1 cellular context compared by ENCODE assay signal in the genomic region with DNA sequence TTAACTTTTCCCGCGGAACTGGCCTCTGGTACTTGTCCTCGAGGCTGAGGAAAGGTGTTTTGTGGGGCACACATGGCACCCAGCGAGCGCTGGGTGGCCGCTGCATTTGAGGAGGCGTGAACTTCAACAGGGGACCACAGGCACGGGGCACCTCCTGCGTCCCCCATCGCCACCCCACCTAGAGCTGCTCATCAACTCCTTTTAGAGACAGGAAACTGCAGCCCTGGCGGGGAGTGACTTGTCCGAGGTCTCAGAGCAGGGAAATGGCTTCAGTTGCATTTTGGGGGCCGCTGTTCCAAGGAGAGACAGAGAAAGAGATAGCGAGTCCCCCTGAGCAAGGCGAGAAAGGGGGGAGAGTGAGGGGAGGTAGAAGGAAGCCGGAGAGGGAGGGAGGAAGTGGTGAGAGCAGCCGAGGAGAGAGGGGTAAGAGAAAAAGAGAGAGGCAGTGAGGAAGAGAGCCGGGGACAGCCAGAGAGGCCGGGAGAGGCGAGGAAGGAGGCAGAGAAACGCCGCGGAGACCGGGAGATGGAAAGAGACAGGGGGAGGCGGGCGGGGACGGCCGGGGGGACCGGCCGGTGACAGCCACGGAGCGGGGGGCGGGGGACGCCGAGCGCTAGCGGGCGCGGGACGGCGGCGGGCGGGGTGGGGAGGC.
TF ChIP-seq lines count a peak whose summit lies in the region.

No MANE protein-coding gene starts in this region.

TF ChIP-seq in H1, 55 proteins besides CTCF, POLR2A, EP300 and RAD21 (continued from another document):
- no peak for TF ChIP-seq SIX5 (IDR thresholded peaks at IDR 0.05; ENCODE audit: low read depth, low read length)
- 0 out of 2 replicates have a peak, but pooled peaks have one; percentile 7 for TF ChIP-seq YY1 (IDR thresholded peaks at IDR 0.05; ENCODE audit: low read depth, low read length)
- TF ChIP-seq, protein P1, sequence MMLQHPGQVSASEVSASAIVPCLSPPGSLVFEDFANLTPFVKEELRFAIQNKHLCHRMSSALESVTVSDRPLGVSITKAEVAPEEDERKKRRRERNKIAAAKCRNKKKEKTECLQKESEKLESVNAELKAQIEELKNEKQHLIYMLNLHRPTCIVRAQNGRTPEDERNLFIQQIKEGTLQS (IDR thresholded peaks at IDR 0.05; ENCODE audit: insufficient read depth, low read depth, low read length), result no peak
- peak; percentile 94 for TF ChIP-seq RNF2 (IDR thresholded peaks at IDR 0.05; ENCODE audit: borderline replicate concordance, low read depth, low read length, missing control alignments, poor library complexity, severe bottlenecking)
- TF ChIP-seq SP4 (IDR thresholded peaks at IDR 0.05; ENCODE audit: low read length), result no peak
- TF ChIP-seq, protein P2, sequence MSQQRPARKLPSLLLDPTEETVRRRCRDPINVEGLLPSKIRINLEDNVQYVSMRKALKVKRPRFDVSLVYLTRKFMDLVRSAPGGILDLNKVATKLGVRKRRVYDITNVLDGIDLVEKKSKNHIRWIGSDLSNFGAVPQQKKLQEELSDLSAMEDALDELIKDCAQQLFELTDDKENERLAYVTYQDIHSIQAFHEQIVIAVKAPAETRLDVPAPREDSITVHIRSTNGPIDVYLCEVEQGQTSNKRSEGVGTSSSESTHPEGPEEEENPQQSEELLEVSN (IDR thresholded peaks at IDR 0.05), result peak; percentile 77
- TF ChIP-seq FOSL1 (IDR thresholded peaks at IDR 0.05; ENCODE audit: insufficient read depth, low read depth, low read length), result no peak
- TF ChIP-seq NANOG (IDR thresholded peaks at IDR 0.05; ENCODE audit: insufficient read depth, low read depth, low read length, poor library complexity, severe bottlenecking), result no peak
- peak; percentile 90 for TF ChIP-seq SUZ12 (IDR thresholded peaks at IDR 0.05; ENCODE audit: low read length)
- TF ChIP-seq HDAC6 (IDR thresholded peaks at IDR 0.05; ENCODE audit: low read depth, low read length), result no peak
- TF ChIP-seq CBX8 (IDR thresholded peaks at IDR 0.05; ENCODE audit: borderline replicate concordance, low read depth, low read length), result no peak
- TF ChIP-seq MAFK (IDR thresholded peaks at IDR 0.05; ENCODE audit: low read depth, low read length), result no peak
- TF ChIP-seq CEBPB (IDR thresholded peaks at IDR 0.05; ENCODE audit: low read depth, low read length), result no peak
- no peak for TF ChIP-seq GTF2F1 (IDR thresholded peaks at IDR 0.05; ENCODE audit: borderline replicate concordance, low read depth, low read length)
- TF ChIP-seq NRF1 (IDR thresholded peaks at IDR 0.05; ENCODE audit: low read depth, low read length), result no peak
- TF ChIP-seq EGR1 (IDR thresholded peaks at IDR 0.05; ENCODE audit: borderline replicate concordance, low read depth, low read length), result peak; percentile 78
- TF ChIP-seq TBP (IDR thresholded peaks at IDR 0.05; ENCODE audit: low read depth, low read length), result no peak
- TF ChIP-seq, protein P3, sequence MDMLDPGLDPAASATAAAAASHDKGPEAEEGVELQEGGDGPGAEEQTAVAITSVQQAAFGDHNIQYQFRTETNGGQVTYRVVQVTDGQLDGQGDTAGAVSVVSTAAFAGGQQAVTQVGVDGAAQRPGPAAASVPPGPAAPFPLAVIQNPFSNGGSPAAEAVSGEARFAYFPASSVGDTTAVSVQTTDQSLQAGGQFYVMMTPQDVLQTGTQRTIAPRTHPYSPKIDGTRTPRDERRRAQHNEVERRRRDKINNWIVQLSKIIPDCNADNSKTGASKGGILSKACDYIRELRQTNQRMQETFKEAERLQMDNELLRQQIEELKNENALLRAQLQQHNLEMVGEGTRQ (IDR thresholded peaks at IDR 0.05; ENCODE audit: low read length), result no peak
- no peak for TF ChIP-seq SIN3A (conservative IDR thresholded peaks at IDR 0.05 in 1 of 2, IDR thresholded peaks at IDR 0.05 in 1 of 2; ENCODE audit: low read depth in 1 of 2, low read length in 2 of 2)
- TF ChIP-seq, protein P4, sequence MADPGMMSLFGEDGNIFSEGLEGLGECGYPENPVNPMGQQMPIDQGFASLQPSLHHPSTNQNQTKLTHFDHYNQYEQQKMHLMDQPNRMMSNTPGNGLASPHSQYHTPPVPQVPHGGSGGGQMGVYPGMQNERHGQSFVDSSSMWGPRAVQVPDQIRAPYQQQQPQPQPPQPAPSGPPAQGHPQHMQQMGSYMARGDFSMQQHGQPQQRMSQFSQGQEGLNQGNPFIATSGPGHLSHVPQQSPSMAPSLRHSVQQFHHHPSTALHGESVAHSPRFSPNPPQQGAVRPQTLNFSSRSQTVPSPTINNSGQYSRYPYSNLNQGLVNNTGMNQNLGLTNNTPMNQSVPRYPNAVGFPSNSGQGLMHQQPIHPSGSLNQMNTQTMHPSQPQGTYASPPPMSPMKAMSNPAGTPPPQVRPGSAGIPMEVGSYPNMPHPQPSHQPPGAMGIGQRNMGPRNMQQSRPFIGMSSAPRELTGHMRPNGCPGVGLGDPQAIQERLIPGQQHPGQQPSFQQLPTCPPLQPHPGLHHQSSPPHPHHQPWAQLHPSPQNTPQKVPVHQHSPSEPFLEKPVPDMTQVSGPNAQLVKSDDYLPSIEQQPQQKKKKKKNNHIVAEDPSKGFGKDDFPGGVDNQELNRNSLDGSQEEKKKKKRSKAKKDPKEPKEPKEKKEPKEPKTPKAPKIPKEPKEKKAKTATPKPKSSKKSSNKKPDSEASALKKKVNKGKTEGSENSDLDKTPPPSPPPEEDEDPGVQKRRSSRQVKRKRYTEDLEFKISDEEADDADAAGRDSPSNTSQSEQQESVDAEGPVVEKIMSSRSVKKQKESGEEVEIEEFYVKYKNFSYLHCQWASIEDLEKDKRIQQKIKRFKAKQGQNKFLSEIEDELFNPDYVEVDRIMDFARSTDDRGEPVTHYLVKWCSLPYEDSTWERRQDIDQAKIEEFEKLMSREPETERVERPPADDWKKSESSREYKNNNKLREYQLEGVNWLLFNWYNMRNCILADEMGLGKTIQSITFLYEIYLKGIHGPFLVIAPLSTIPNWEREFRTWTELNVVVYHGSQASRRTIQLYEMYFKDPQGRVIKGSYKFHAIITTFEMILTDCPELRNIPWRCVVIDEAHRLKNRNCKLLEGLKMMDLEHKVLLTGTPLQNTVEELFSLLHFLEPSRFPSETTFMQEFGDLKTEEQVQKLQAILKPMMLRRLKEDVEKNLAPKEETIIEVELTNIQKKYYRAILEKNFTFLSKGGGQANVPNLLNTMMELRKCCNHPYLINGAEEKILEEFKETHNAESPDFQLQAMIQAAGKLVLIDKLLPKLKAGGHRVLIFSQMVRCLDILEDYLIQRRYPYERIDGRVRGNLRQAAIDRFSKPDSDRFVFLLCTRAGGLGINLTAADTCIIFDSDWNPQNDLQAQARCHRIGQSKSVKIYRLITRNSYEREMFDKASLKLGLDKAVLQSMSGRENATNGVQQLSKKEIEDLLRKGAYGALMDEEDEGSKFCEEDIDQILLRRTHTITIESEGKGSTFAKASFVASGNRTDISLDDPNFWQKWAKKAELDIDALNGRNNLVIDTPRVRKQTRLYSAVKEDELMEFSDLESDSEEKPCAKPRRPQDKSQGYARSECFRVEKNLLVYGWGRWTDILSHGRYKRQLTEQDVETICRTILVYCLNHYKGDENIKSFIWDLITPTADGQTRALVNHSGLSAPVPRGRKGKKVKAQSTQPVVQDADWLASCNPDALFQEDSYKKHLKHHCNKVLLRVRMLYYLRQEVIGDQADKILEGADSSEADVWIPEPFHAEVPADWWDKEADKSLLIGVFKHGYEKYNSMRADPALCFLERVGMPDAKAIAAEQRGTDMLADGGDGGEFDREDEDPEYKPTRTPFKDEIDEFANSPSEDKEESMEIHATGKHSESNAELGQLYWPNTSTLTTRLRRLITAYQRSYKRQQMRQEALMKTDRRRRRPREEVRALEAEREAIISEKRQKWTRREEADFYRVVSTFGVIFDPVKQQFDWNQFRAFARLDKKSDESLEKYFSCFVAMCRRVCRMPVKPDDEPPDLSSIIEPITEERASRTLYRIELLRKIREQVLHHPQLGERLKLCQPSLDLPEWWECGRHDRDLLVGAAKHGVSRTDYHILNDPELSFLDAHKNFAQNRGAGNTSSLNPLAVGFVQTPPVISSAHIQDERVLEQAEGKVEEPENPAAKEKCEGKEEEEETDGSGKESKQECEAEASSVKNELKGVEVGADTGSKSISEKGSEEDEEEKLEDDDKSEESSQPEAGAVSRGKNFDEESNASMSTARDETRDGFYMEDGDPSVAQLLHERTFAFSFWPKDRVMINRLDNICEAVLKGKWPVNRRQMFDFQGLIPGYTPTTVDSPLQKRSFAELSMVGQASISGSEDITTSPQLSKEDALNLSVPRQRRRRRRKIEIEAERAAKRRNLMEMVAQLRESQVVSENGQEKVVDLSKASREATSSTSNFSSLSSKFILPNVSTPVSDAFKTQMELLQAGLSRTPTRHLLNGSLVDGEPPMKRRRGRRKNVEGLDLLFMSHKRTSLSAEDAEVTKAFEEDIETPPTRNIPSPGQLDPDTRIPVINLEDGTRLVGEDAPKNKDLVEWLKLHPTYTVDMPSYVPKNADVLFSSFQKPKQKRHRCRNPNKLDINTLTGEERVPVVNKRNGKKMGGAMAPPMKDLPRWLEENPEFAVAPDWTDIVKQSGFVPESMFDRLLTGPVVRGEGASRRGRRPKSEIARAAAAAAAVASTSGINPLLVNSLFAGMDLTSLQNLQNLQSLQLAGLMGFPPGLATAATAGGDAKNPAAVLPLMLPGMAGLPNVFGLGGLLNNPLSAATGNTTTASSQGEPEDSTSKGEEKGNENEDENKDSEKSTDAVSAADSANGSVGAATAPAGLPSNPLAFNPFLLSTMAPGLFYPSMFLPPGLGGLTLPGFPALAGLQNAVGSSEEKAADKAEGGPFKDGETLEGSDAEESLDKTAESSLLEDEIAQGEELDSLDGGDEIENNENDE (IDR thresholded peaks at IDR 0.05; ENCODE audit: insufficient replicate concordance, low read length), result no peak
- no peak for TF ChIP-seq BRCA1 (IDR thresholded peaks at IDR 0.05; ENCODE audit: low read depth, low read length)
- TF ChIP-seq SP1 (IDR thresholded peaks at IDR 0.05; ENCODE audit: low read depth, low read length), result no peak
- no peak for TF ChIP-seq CHD1 (IDR thresholded peaks at IDR 0.05; ENCODE audit: low read depth, low read length)
- TF ChIP-seq CBX5 (IDR thresholded peaks at IDR 0.05; ENCODE audit: low read depth, low read length), result no peak
- no peak for TF ChIP-seq POU5F1 (IDR thresholded peaks at IDR 0.05; ENCODE audit: low read depth, low read length)
- no peak for TF ChIP-seq SP2 (IDR thresholded peaks at IDR 0.05; ENCODE audit: low read length)
- TF ChIP-seq KDM4A (IDR thresholded peaks at IDR 0.05; ENCODE audit: low read depth, low read length, severe bottlenecking), result no peak
- no peak for TF ChIP-seq TEAD4 (IDR thresholded peaks at IDR 0.05; ENCODE audit: low read depth, low read length)
- TF ChIP-seq RXRA (IDR thresholded peaks at IDR 0.05; ENCODE audit: insufficient read depth, low read depth, low read length), result no peak
- TF ChIP-seq ATF2 (IDR thresholded peaks at IDR 0.05; ENCODE audit: low read length), result no peak
- no peak for TF ChIP-seq RBBP5 (IDR thresholded peaks at IDR 0.05; ENCODE audit: borderline replicate concordance, low read depth, low read length)
- TF ChIP-seq TAF1 (IDR thresholded peaks at IDR 0.05; ENCODE audit: low read depth, low read length), result no peak
- TF ChIP-seq CHD2 (IDR thresholded peaks at IDR 0.05; ENCODE audit: low read length), result no peak
- no peak for TF ChIP-seq RFX5 (IDR thresholded peaks at IDR 0.05; ENCODE audit: borderline replicate concordance, low read depth, low read length)
- no peak for TF ChIP-seq POLR2AphosphoS5 (IDR thresholded peaks at IDR 0.05; ENCODE audit: low read depth, low read length)
- no peak for TF ChIP-seq JUN (IDR thresholded peaks at IDR 0.05; ENCODE audit: low read depth, low read length)
- TF ChIP-seq ASH2L (IDR thresholded peaks at IDR 0.05; ENCODE audit: low read length), result peak; percentile 53
- no peak for TF ChIP-seq KDM1A (IDR thresholded peaks at IDR 0.05; ENCODE audit: borderline replicate concordance, low read length)
- no peak for TF ChIP-seq KDM5A (IDR thresholded peaks at IDR 0.05; ENCODE audit: low read length)
- TF ChIP-seq SIRT6 (IDR thresholded peaks at IDR 0.05; ENCODE audit: low read length), result no peak
- TF ChIP-seq CTBP2 (IDR thresholded peaks at IDR 0.05; ENCODE audit: borderline replicate concordance, insufficient read depth, insufficient read length, low read length), result peak; percentile 94
- TF ChIP-seq BACH1 (IDR thresholded peaks at IDR 0.05; ENCODE audit: low read length), result no peak
- no peak for TF ChIP-seq PHF8 (conservative IDR thresholded peaks at IDR 0.05; ENCODE audit: low read depth, low read length)
